In genomic region chr1:39003787-39004186, GRCh38 we compare ENCODE assay signal across 3 cellular contexts.
TF ChIP-seq lines count a peak whose summit lies in the region.

No MANE protein-coding gene starts in this region.

TF ChIP-seq in HepG2, 621 proteins besides CTCF, POLR2A, EP300 and RAD21:
- no peak for TF ChIP-seq SAFB2 (CRISPR knock-in tag; IDR thresholded peaks at IDR 0.05; ENCODE audit: borderline replicate concordance, low read depth)
- TF ChIP-seq RBFOX2 (IDR thresholded peaks at IDR 0.05; ENCODE audit: low read depth, low read length), result 0 out of 2 replicates have a peak, but pooled peaks have one; percentile 2
- TF ChIP-seq ZKSCAN5 (CRISPR knock-in tag; IDR thresholded peaks at IDR 0.05), result no peak

TF ChIP-seq in IMR-90, 13 proteins besides CTCF, POLR2A, EP300 and RAD21:
- TF ChIP-seq MAZ (IDR thresholded peaks at IDR 0.05; ENCODE audit: borderline replicate concordance, low read depth, low read length) (no peak), FOS (IDR thresholded peaks at IDR 0.05; ENCODE audit: low read depth, low read length) (peak; percentile 65; the same call in 1 of the 2 replicates), NFE2L2 (IDR thresholded peaks at IDR 0.05; ENCODE audit: low read depth, low read length) (no peak)

TF ChIP-seq in K562, 482 proteins besides CTCF, POLR2A, EP300 and RAD21:
- TF ChIP-seq ATF3 (IDR thresholded peaks at IDR 0.05), result peak; percentile 77
- TF ChIP-seq ATF3 (CRISPR knock-in tag; conservative IDR thresholded peaks at IDR 0.05), result no peak
- peak; percentile 34; the same call in 1 of the 2 replicates for TF ChIP-seq C11orf30 (IDR thresholded peaks at IDR 0.05; ENCODE audit: low read depth)
- TF ChIP-seq SIX5 (IDR thresholded peaks at IDR 0.05; ENCODE audit: borderline replicate concordance in 1 of 2, insufficient read depth in 1 of 2, low read depth in 1 of 2, low read length in 2 of 2), result no peak
- no peak for TF ChIP-seq PTTG1 (tag; IDR thresholded peaks at IDR 0.05; ENCODE audit: low read depth)
- 0 out of 2 replicates have a peak, but pooled peaks have one; percentile 16 for TF ChIP-seq FOSL1 (tag; conservative IDR thresholded peaks at IDR 0.05)
- TF ChIP-seq ZNF316 (IDR thresholded peaks at IDR 0.05), result peak; percentile 80
- TF ChIP-seq NFE2 (IDR thresholded peaks at IDR 0.05; ENCODE audit: low read depth), result 0 out of 2 replicates have a peak, but pooled peaks have one; percentile 23
- peak; percentile 39 for TF ChIP-seq MAFG (tag; conservative IDR thresholded peaks at IDR 0.05)
